ENCODE assay signal across 11 cellular contexts in the genomic region with DNA sequence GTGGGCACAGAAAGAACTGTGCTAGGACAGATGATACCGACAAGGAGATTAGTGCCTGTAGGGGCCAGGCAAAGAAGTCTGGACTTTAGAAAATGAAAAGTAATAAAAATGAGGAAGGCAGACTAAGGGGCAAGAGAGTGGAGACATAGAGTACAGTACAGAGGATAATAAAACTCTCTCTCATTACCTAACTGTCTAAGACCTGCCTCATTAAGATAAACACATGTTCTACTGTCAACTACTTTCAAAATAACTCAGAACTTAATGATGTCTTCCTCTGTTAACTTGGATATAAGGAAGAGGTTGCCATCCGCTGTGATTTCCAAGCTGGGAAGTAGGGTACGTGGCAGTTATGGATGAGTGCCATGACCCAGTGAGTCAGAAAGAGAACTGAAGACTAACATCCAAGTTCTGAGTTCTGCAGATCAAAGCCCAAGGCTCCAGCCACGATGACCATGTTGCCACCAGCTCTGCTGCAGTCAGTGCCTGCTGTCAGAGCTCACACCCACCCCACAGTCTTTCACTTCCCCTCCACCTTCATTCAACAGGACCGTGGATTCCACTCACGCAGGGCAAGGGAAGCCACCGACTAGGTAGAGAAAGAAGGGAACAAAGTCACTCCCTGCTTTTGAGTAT.
DNase-seq lines count a peak whose midpoint lies in the region; ATAC-seq and TF ChIP-seq lines count a peak whose summit lies in the region.
"Had no signal": no experiment of that assay in that cellular context is flagged by ENCODE, and none has a peak within 500 bp of the region (broad histone marks: within the 10 kb centered on the region; RNA-seq: fewer than 3 reads in every experiment).

No MANE protein-coding gene starts in this region.

- peak; percentile 74 for ATAC-seq in GM19023 (IDR thresholded peaks at IDR 0.05; ENCODE audit: unreplicated experiment)
- peak; percentile 79 for ATAC-seq in HG03159 (IDR thresholded peaks at IDR 0.05; ENCODE audit: unreplicated experiment)
- ATAC-seq in left lobe of liver: no peak

- DNase-seq in AG09309 (ENCODE audit: low read depth) (peak; percentile 27), fibroblast of villous mesenchyme (ENCODE audit: low read depth) (peak; percentile 6), DMS53 treated with DMSO at 0.1 percent for 48 hours (lab: John Stamatoyannopoulos, UW; ENCODE audit: unreplicated experiment) (no peak), left lobe of liver (ENCODE audit: low spot score) (no peak), NCI-H1694 (lab: John Stamatoyannopoulos, UW) (no peak)
- no peak for DNase-seq in stimulated activated CD8-positive, alpha-beta memory T cell treated with anti-CD3 and anti-CD28 coated beads, Interleukin-4, amount 100 ng/mL, for 48 hours
- DNase-seq: activated CD8-positive, alpha-beta memory T cell treated with anti-CD3 and anti-CD28 coated beads, Interleukin-2, amount 50 U/mL, for 4 hours; gastrocnemius medialis; small intestine had no signal

- no peak for TF ChIP-seq CTCF in AG09309 (IDR thresholded peaks at IDR 0.05; ENCODE audit: control insufficient read depth, insufficient read depth, low read depth, low read length, missing control alignments)
- TF ChIP-seq CTCF in fibroblast of villous mesenchyme (IDR thresholded peaks at IDR 0.05; ENCODE audit: insufficient read depth, low read depth, low read length): no peak

- H3K4me3 ChIP-seq in AG09309 (ENCODE audit: control insufficient read depth, low read depth, low read length) (no peak overlapping the region), fibroblast of villous mesenchyme (ENCODE audit: low read depth, low read length) (no peak overlapping the region)
- H3K4me3 ChIP-seq: gastrocnemius medialis had no signal

Comparison
In these comparisons a context has a peak if more than half of its experiments do, and no peak if none do; other contexts are left out.
1. DNase-seq: peak in AG09309 (single experiment) and fibroblast of villous mesenchyme (single experiment); none in DMS53 treated with DMSO at 0.1 percent for 48 hours (single experiment), stimulated activated CD8-positive, alpha-beta memory T cell treated with anti-CD3 and anti-CD28 coated beads, Interleukin-4, amount 100 ng/mL, for 48 hours (single experiment), left lobe of liver (single experiment) and NCI-H1694 (single experiment).